30 cellular contexts compared by ENCODE assay signal in genomic region chr9:90861380-90861779, GRCh38.
"Had no signal": no experiment of that assay in that cellular context is flagged by ENCODE, and none has a peak within 500 bp of the region (broad histone marks: within the 10 kb centered on the region; RNA-seq: fewer than 3 reads in every experiment).

No MANE protein-coding gene starts in this region.

- H3K4me1 ChIP-seq: gastrocnemius medialis, right lobe of liver, testis, tibial artery, upper lobe of left lung, uterus had no signal

- H3K36me3 ChIP-seq: gastrocnemius medialis, pancreas, right lobe of liver, tibial artery, uterus had no signal

- DNase-seq: cortex of kidney; effector CD8-positive, alpha-beta T cell; endodermal cell; foreskin fibroblast; gastrocnemius medialis; head of caudate nucleus; left ventricle myocardium superior; lower lobe of right lung; mesenchymal stem cell; naive thymus-derived CD4-positive, alpha-beta T cell; nephron progenitor cell; occipital lobe; retina; right lobe of liver; small intestine; stimulated activated CD4-positive, alpha-beta T cell treated with anti-CD3 and anti-CD28 coated beads, Interleukin-12 subunit alpha, Interleukin-12 subunit beta, amount 100 ng/mL, for 4 hours; stimulated activated CD4-positive, alpha-beta T cell treated with anti-CD3 and anti-CD28 coated beads, Interleukin-1b, Interleukin-23, amount 100 ng/mL, for 48 hours; stimulated activated CD4-positive, alpha-beta T cell treated with anti-CD3 and anti-CD28 coated beads, Interleukin-4, amount 100 ng/mL, for 1 hour; stimulated activated CD8-positive, alpha-beta memory T cell treated with anti-CD3 and anti-CD28 coated beads, Interleukin-4, amount 100 ng/mL, for 48 hours; stimulated activated naive CD8-positive, alpha-beta T cell treated with anti-CD3 and anti-CD28 coated beads, Interleukin-15, Interleukin-2, amounts not matched to agents 100 U/mL and 50 U/mL, for 24 hours; substantia nigra; testis; uterus had no signal

- H3K4me3 Mint-ChIP-seq: central memory CD8-positive, alpha-beta T cell; endodermal cell; mesothelial cell of epicardium; naive thymus-derived CD4-positive, alpha-beta T cell; nephron progenitor cell had no signal

- H3K9me3 ChIP-seq: gastrocnemius medialis, lower lobe of right lung, mucosa of descending colon, pancreas, right lobe of liver, testis, tibial artery, upper lobe of left lung, uterus had no signal

- H3K4me3 ChIP-seq: gastrocnemius medialis, lower lobe of right lung, mucosa of descending colon, pancreas, right lobe of liver, testis, tibial artery, upper lobe of left lung, uterus had no signal

- H3K27ac ChIP-seq: epithelial cell of prostate, gastrocnemius medialis, lower lobe of right lung, pancreas, right lobe of liver, testis, tibial artery, upper lobe of left lung, uterus had no signal

- H3K36me3 Mint-ChIP-seq: mesothelial cell of epicardium; naive thymus-derived CD4-positive, alpha-beta T cell had no signal

- H3K9me3 Mint-ChIP-seq: central memory CD8-positive, alpha-beta T cell; endodermal cell; mesothelial cell of epicardium; naive thymus-derived CD4-positive, alpha-beta T cell; nephron progenitor cell had no signal

- H3K27ac Mint-ChIP-seq: endodermal cell; mesothelial cell of epicardium; naive thymus-derived CD4-positive, alpha-beta T cell; nephron progenitor cell had no signal

- H3K27me3 ChIP-seq: gastrocnemius medialis, pancreas, right lobe of liver, testis, tibial artery, upper lobe of left lung, uterus had no signal

- H3K4me1 Mint-ChIP-seq: endodermal cell, mesothelial cell of epicardium, nephron progenitor cell had no signal

- ATAC-seq: gastrocnemius medialis; stimulated activated naive CD8-positive, alpha-beta T cell treated with anti-CD3 and anti-CD28 coated beads, Interleukin-15, Interleukin-2, amounts not matched to agents 100 U/mL and 50 U/mL, for 24 hours had no signal
